In the genomic region with DNA sequence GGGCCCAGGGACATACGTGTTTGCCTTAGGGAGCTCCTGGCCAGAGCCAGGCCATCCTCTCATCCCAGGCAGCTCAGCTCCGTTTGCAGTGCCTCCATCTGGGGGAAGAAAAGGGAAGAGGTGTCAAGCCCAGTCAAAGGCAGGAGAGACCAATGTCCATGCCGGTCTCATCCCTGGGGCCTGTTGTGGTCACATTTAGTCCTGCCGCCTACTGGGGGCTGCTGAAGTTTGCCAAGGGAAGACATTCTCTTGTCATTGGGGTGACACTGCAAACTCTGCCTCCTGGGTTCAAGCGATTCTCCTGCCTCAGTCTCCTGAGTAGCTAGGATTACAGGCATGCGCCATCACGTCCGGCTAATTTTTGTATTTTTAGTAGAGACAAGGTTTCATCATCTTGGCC, we compare ENCODE assay signal across 34 cellular contexts.
"Had no signal": no experiment of that assay in that cellular context is flagged by ENCODE, and none has a peak within 500 bp of the region (broad histone marks: within the 10 kb centered on the region; RNA-seq: fewer than 3 reads in every experiment).

No MANE protein-coding gene starts in this region.

- H3K27ac ChIP-seq: KMS-11 had no signal

- H3K27me3 ChIP-seq: MG63 had no signal

- DNase-seq: Karpas-422, Kasumi-1, KBM-7, KG1, MG63, MM.1S, MV-4-11, NCI-H1048, NCI-H1092, NCI-H1092 treated with DMSO at 0.1 percent for 48 hours, NCI-H1105, NCI-H1417, NCI-H1417 treated with DMSO at 0.1 percent for 48 hours, NCI-H1436, NCI-H1436 treated with DMSO at 0.1 percent for 48 hours, NCI-H146, NCI-H1694, NCI-H1694 treated with DMSO at 0.1 percent for 48 hours, NCI-H187, NCI-H187 treated with DMSO at 0.1 percent for 48 hours, NCI-H1930, NCI-H2029, NCI-H2029 treated with DMSO at 0.1 percent for 48 hours, NCI-H2081, NCI-H2081 treated with DMSO at 0.1 percent for 48 hours, NCI-H2107, NCI-H2171, NCI-H2171 treated with DMSO at 0.1 percent for 48 hours, NCI-H2227 treated with DMSO at 0.1 percent for 48 hours, NCI-H345, NCI-H446, NCI-H446 treated with DMSO at 0.1 percent for 48 hours, NCI-H510A had no signal

- H3K9me3 ChIP-seq: MG63 had no signal

- H3K36me3 ChIP-seq: MG63 had no signal

- H3K4me3 ChIP-seq: MG63 had no signal
